In genomic region chr3:176155012-176155411, GRCh38 we compare ENCODE assay signal across 30 cellular contexts.
"Had no signal": no experiment of that assay in that cellular context is flagged by ENCODE, and none has a peak within 500 bp of the region (broad histone marks: within the 10 kb centered on the region; RNA-seq: fewer than 3 reads in every experiment).

No MANE protein-coding gene starts in this region.

- H2AFZ ChIP-seq: neural progenitor cell, parathyroid adenoma had no signal

- H3K4me1 Mint-ChIP-seq: immature natural killer cell; naive thymus-derived CD8-positive, alpha-beta T cell; nephron; stimulated activated naive B cell treated with anti-CD40 and anti-IgM and Interleukin-4, amounts not matched to agents 10 μg/mL and 1 μg/mL and 100 μg/mL, for 72 hours had no signal

- H3K36me3 ChIP-seq: left lung, lower lobe of right lung, neural progenitor cell, neutrophil, right atrium auricular region, right lobe of liver, stomach, thyroid gland, transverse colon, upper lobe of right lung had no signal

- H3K27ac Mint-ChIP-seq: immature natural killer cell; naive thymus-derived CD8-positive, alpha-beta T cell; nephron; neural progenitor cell; stimulated activated naive B cell treated with anti-CD40 and anti-IgM and Interleukin-4, amounts not matched to agents 10 μg/mL and 1 μg/mL and 100 μg/mL, for 72 hours had no signal

- H3K4me2 ChIP-seq: neural progenitor cell had no signal

- H3K27ac ChIP-seq: left lung, lower lobe of right lung, neural progenitor cell, neutrophil, parathyroid adenoma, right atrium auricular region, right lobe of liver, skin epidermis, stomach, testis, thyroid gland, transverse colon, upper lobe of right lung had no signal

- FAIRE-seq: islet of Langerhans, kidney, urothelium cell line had no signal

- DNase-seq: hypothalamus; immature natural killer cell; kidney; left colon; lower lobe of right lung; mammary epithelial cell; mesenchymal stem cell; naive thymus-derived CD8-positive, alpha-beta T cell; occipital lobe; right lobe of liver; stimulated activated CD4-positive, alpha-beta T cell treated with anti-CD3 and anti-CD28 coated beads, Interleukin-12 subunit alpha, Interleukin-12 subunit beta, amount 100 ng/mL, for 4 hours; stimulated activated CD4-positive, alpha-beta T cell treated with anti-CD3 and anti-CD28 coated beads, Interleukin-15, amount 100 ng/mL, for 24 hours; stimulated activated CD4-positive, alpha-beta T cell treated with anti-CD3 and anti-CD28 coated beads, Interleukin-2, amount 100 ng/mL, for 24 hours; stimulated activated CD4-positive, alpha-beta T cell treated with anti-CD3 and anti-CD28 coated beads, Interleukin-4, amount 100 ng/mL, for 1 hour; stimulated activated naive B cell treated with anti-CD40 and anti-IgM and Interleukin-4, amounts not matched to agents 10 μg/mL and 1 μg/mL and 100 μg/mL, for 72 hours; stimulated activated naive CD8-positive, alpha-beta T cell treated with anti-CD3 and anti-CD28 coated beads, Interleukin-15, Interleukin-2, amounts not matched to agents 100 U/mL and 50 U/mL, for 24 hours; stomach; testis; thyroid gland; transverse colon; upper lobe of right lung had no signal

- ATAC-seq: left colon; left lung; lower lobe of right lung; naive thymus-derived CD8-positive, alpha-beta T cell; right lobe of liver; stimulated activated naive B cell treated with anti-CD40 and anti-IgM and Interleukin-4, amounts not matched to agents 10 μg/mL and 1 μg/mL and 100 μg/mL, for 72 hours; stimulated activated naive CD8-positive, alpha-beta T cell treated with anti-CD3 and anti-CD28 coated beads, Interleukin-15, Interleukin-2, amounts not matched to agents 100 U/mL and 50 U/mL, for 24 hours; upper lobe of right lung had no signal

- H3K79me2 ChIP-seq: parathyroid adenoma had no signal

- H3K36me3 Mint-ChIP-seq: immature natural killer cell; neural progenitor cell; stimulated activated naive B cell treated with anti-CD40 and anti-IgM and Interleukin-4, amounts not matched to agents 10 μg/mL and 1 μg/mL and 100 μg/mL, for 72 hours had no signal

- H3K27me3 Mint-ChIP-seq: naive thymus-derived CD8-positive, alpha-beta T cell; stimulated activated naive B cell treated with anti-CD40 and anti-IgM and Interleukin-4, amounts not matched to agents 10 μg/mL and 1 μg/mL and 100 μg/mL, for 72 hours had no signal

- H3K4me3 Mint-ChIP-seq: immature natural killer cell; naive thymus-derived CD8-positive, alpha-beta T cell; nephron; neural progenitor cell; stimulated activated naive B cell treated with anti-CD40 and anti-IgM and Interleukin-4, amounts not matched to agents 10 μg/mL and 1 μg/mL and 100 μg/mL, for 72 hours had no signal

- H3K4me3 ChIP-seq: left lung, lower lobe of right lung, neural progenitor cell, right atrium auricular region, right lobe of liver, skin epidermis, stomach, testis, thyroid gland, transverse colon, upper lobe of right lung had no signal

- H3K9me3 ChIP-seq: lower lobe of right lung, neutrophil, right atrium auricular region, right lobe of liver, testis, thyroid gland, transverse colon, upper lobe of right lung had no signal

- H3K27me3 ChIP-seq: left lung, neural progenitor cell, neutrophil, right atrium auricular region, right lobe of liver, stomach, testis, thyroid gland, transverse colon, upper lobe of right lung had no signal

- H3K4me1 ChIP-seq: left lung, lower lobe of right lung, neural progenitor cell, parathyroid adenoma, right atrium auricular region, right lobe of liver, stomach, testis, thyroid gland, transverse colon, upper lobe of right lung had no signal
